Comparison of ENCODE assay signal across 8 cellular contexts in the genomic region with DNA sequence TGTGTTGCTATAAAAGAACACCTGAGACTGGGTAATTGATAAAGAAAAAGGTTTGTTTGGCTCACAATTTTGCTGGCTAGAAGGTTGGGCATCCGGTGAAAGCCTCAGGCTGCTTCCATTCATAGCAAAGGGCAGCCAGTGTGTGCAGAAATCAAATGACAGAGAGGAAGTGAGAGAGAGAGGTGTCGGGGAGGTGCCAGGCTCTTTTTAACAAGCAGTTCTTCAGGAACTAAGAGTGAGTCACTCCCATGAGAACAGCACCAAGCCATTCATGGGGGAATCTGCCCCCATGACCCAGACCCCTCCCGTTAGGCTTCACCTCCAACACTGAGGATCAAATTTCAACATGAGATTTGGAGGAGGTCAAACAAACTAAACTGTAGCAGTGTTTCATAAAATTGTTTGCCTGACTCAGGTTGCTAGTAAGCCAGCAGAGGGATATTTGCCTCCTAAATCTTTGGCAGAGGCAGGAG. TPM values are rescaled to one million over a fixed set of nuclear protein-coding genes. Genes with fewer than 3 reads are reported as not detected.
A peak's percentile ranks its signal among the peaks of the same experiment; 100 is the strongest.
DNase-seq lines count a peak whose midpoint lies in the region; ATAC-seq and TF ChIP-seq lines count a peak whose summit lies in the region.

No MANE protein-coding gene starts in this region.

- no peaks in the 10 kb centered on the region for H3K9me3 ChIP-seq in mucosa of descending colon

- no peak for TF ChIP-seq CTCF in mucosa of descending colon (IDR thresholded peaks at IDR 0.05)

- DNase-seq in A172 (ENCODE audit: low spot score), result peak; percentile 74
- peak; percentile 11 for DNase-seq in GM19240 (ENCODE audit: insufficient read length, low spot score)
- peak; percentile 76 for DNase-seq in NCI-H226
- peak; percentile 21 for DNase-seq in amniotic epithelial cell (ENCODE audit: low read depth)
- DNase-seq in mucosa of descending colon, result peak in 1 of 3 donors; percentile 9
- no peak for DNase-seq in HPDE6-E6E7 (ENCODE audit: extremely low spot score)
- DNase-seq in SHP77 treated with DMSO at 0.1 percent for 48 hours (lab: John Stamatoyannopoulos, UW), result no peak

- intact Hi-C loops in mucosa of descending colon (cut with DNase I, micrococcal nuclease), result no loop called here

- H3K36me3 ChIP-seq in mucosa of descending colon (ENCODE audit: low read depth), result peaks cover 4% of the 10 kb centered on the region

- ATAC-seq in mucosa of descending colon (peak; percentile 72), HG02938 (IDR thresholded peaks at IDR 0.05; ENCODE audit: unreplicated experiment) (no peak)

- no peaks in the 10 kb centered on the region for H3K4me1 ChIP-seq in mucosa of descending colon (ENCODE audit: low read depth)

- no peak overlapping the region for H3K4me3 ChIP-seq in mucosa of descending colon

RNA-seq across cellular contexts. Expression of a gene that starts 4.5 kb away (rescaled TPM):
- not detected in 2 replicates for total RNA-seq in A172 (2014; rRNA removed; shearing (Covaris generic))
- total RNA-seq in mucosa of descending colon, result 1 to 10 TPM; 1.2 to 2.0 (median 1.4) TPM

RNA-seq across cellular contexts. Expression of a gene that starts 8.8 kb away (rescaled TPM):
- 26.1 and 26.3 TPM in 2 replicates for total RNA-seq in A172 (2014; rRNA removed; shearing (Covaris generic))
- 10 to 100 TPM; 56.0 to 68.3 (median 59.9) TPM for total RNA-seq in mucosa of descending colon

RNA-seq across cellular contexts. Expression of a gene that starts 8.9 kb away (rescaled TPM):
- 20.6 and 22.8 TPM in 2 replicates for total RNA-seq in A172 (2014; rRNA removed; shearing (Covaris generic))
- 10 to 100 TPM; 32.2 to 51.1 (median 44.7) TPM for total RNA-seq in mucosa of descending colon

RNA-seq across cellular contexts. Expression of a gene that starts 58.2 kb away (rescaled TPM):
- total RNA-seq in A172 (2014; rRNA removed; shearing (Covaris generic)), result 23.8 and 30.6 TPM in 2 replicates
- total RNA-seq in mucosa of descending colon, result 10 to 100 TPM; 43.3 to 80.2 (median 48.8) TPM

Comparison
In these comparisons a context has a peak if more than half of its experiments do, and no peak if none do; other contexts are left out.
1. DNase-seq: peak in A172 (single experiment), GM19240 (single experiment), NCI-H226 (single experiment) and amniotic epithelial cell (single experiment); none in HPDE6-E6E7 (single experiment) and SHP77 treated with DMSO at 0.1 percent for 48 hours (single experiment).